In genomic region chr2:69437751-69438154, GRCh38 we compare ENCODE assay signal across 1 cellular context.
TF ChIP-seq lines count a peak whose summit lies in the region.

No MANE protein-coding gene starts in this region.

TF ChIP-seq in GM12878, 131 proteins besides CTCF, POLR2A, EP300 and RAD21 (continued from another document):
- peak; percentile 2 for TF ChIP-seq BCL3 (IDR thresholded peaks at IDR 0.05; ENCODE audit: borderline replicate concordance, insufficient read depth, low read depth, low read length, poor library complexity, severe bottlenecking)
